17 cellular contexts compared by ENCODE assay signal in genomic region chr17:39772415-39772814, GRCh38. TPM values are rescaled to one million over a fixed set of nuclear protein-coding genes. Genes with fewer than 3 reads are reported as not detected.
DNase-seq lines count a peak whose midpoint lies in the region; ATAC-seq and TF ChIP-seq lines count a peak whose summit lies in the region.
"Had no signal": no experiment of that assay in that cellular context is flagged by ENCODE, and none has a peak within 500 bp of the region (broad histone marks: within the 10 kb centered on the region; RNA-seq: fewer than 3 reads in every experiment).

No MANE protein-coding gene starts in this region.

- no peak overlapping the region for H3K4me3 ChIP-seq in DND-41 (ENCODE audit: low read depth in 1 of 2, low read length in 2 of 2)

- H3K79me2 ChIP-seq in DND-41 (ENCODE audit: insufficient read depth, low read length): no peaks in the 10 kb centered on the region

- peaks cover 37% of the 10 kb centered on the region for H3K4me1 ChIP-seq in DND-41 (ENCODE audit: insufficient read depth, low read length)

- no peaks in the 10 kb centered on the region for H3K9me3 ChIP-seq in DND-41 (ENCODE audit: insufficient read depth, low read length, severe bottlenecking)

- H3K27me3 Mint-ChIP-seq in IgD-negative memory B cell: no peaks in the 10 kb centered on the region

- peak overlapping the region; percentile 55 for H2AFZ ChIP-seq in DND-41 (ENCODE audit: low read depth, low read length)

- H3K36me3 Mint-ChIP-seq in IgD-negative memory B cell: peaks cover 23% of the 10 kb centered on the region
- H3K36me3 Mint-ChIP-seq in activated naive CD4-positive, alpha-beta T cell treated with anti-CD3 and anti-CD28 coated beads, Interleukin-2, amount 50 U/mL, for 72 hours: peaks cover 44 to 59% of the 10 kb centered on the region in 2 donors

- peak overlapping the region; percentile 89 to 98 (median 96) for H3K27ac Mint-ChIP-seq in IgD-negative memory B cell
- H3K27ac Mint-ChIP-seq in activated naive CD4-positive, alpha-beta T cell treated with anti-CD3 and anti-CD28 coated beads, Interleukin-2, amount 50 U/mL, for 72 hours: peak overlapping the region; percentile 10 to 95

- no peaks in the 10 kb centered on the region for H3K27me3 ChIP-seq in DND-41 (ENCODE audit: insufficient read depth, low read length, poor library complexity)

- H3K4me3 Mint-ChIP-seq in IgD-negative memory B cell: peak overlapping the region; percentile 56 to 94 (median 78)

- no peak for TF ChIP-seq CTCF in DND-41 (IDR thresholded peaks at IDR 0.05; ENCODE audit: borderline replicate concordance, extremely low read depth, low read length, poor library complexity, severe bottlenecking)

- H3K36me3 ChIP-seq in DND-41 (ENCODE audit: insufficient read depth, low read length): no peaks in the 10 kb centered on the region
- H3K36me3 ChIP-seq: WERI-Rb-1 had no signal

- peaks cover 67 to 77% (median 73%) of the 10 kb centered on the region in 3 donors for H3K4me1 Mint-ChIP-seq in IgD-negative memory B cell

- DNase-seq in DND-41 (peak; percentile 41), occipital lobe (lab: John Stamatoyannopoulos, UW) (peak; percentile 15), OCI-M1 (lab: John Stamatoyannopoulos, UW) (no peak), SIG-M5 treated with dmso at 0.1 percent for 504 hours (lab: John Stamatoyannopoulos, UW; ENCODE audit: unreplicated experiment) (no peak)
- DNase-seq in activated naive CD4-positive, alpha-beta T cell treated with anti-CD3 and anti-CD28 coated beads, Interleukin-2, amount 50 U/mL, for 72 hours (ENCODE audit: low spot score in 2 of 2): no peak
- DNase-seq: caudate nucleus, erythroblast, left colon, NCI-H1694, NCI-H748 treated with DMSO at 0.1 percent for 48 hours, right cardiac atrium, SHP77, substantia nigra, WERI-Rb-1 had no signal

- no peak overlapping the region for H3K4me2 ChIP-seq in DND-41 (ENCODE audit: insufficient read depth, low read length)

- H3K27ac ChIP-seq in DND-41 (ENCODE audit: low read length): no peak overlapping the region
- H3K27ac ChIP-seq: WERI-Rb-1 had no signal

- no peaks in the 10 kb centered on the region for H4K20me1 ChIP-seq in DND-41 (ENCODE audit: insufficient read depth, low read length)

- H3K9me3 Mint-ChIP-seq in IgD-negative memory B cell: no peaks in the 10 kb centered on the region
- H3K9me3 Mint-ChIP-seq in activated naive CD4-positive, alpha-beta T cell treated with anti-CD3 and anti-CD28 coated beads, Interleukin-2, amount 50 U/mL, for 72 hours: no peaks in the 10 kb centered on the region

- H3K9ac ChIP-seq in DND-41 (ENCODE audit: low read depth, low read length): no peak overlapping the region

- ATAC-seq in DND-41 (ENCODE audit: insufficient read depth, low read depth) (peak; percentile 62), GM19452 (IDR thresholded peaks at IDR 0.05; ENCODE audit: unreplicated experiment) (no peak)
- ATAC-seq in activated naive CD4-positive, alpha-beta T cell treated with anti-CD3 and anti-CD28 coated beads, Interleukin-2, amount 50 U/mL, for 72 hours: no peak
- ATAC-seq: HepG2, left colon, right cardiac atrium had no signal

RNA-seq across cellular contexts. Expression of gene GRB7, which starts 34.7 kb away (rescaled TPM):
- polyA plus RNA-seq in IgD-negative memory B cell: not detected
- 1 to 10 TPM; 3.1 to 3.9 TPM for total RNA-seq in activated naive CD4-positive, alpha-beta T cell treated with anti-CD3 and anti-CD28 coated beads, Interleukin-2, amount 50 U/mL, for 72 hours
- not detected for total RNA-seq in occipital lobe

RNA-seq across cellular contexts. Expression of gene MIEN1, which starts 42.1 kb away (rescaled TPM):
- polyA plus RNA-seq in IgD-negative memory B cell: 113 TPM
- total RNA-seq in activated naive CD4-positive, alpha-beta T cell treated with anti-CD3 and anti-CD28 coated beads, Interleukin-2, amount 50 U/mL, for 72 hours: 10 to 100 TPM; 32.2 to 41.1 TPM
- total RNA-seq in occipital lobe: 10.1 TPM

Comparison
In these comparisons a context has a peak if more than half of its experiments do, and no peak if none do; other contexts are left out.
1. DNase-seq: peak in DND-41 (single experiment) and occipital lobe (single experiment); none in activated naive CD4-positive, alpha-beta T cell treated with anti-CD3 and anti-CD28 coated beads, Interleukin-2, amount 50 U/mL, for 72 hours (0 of 2), OCI-M1 (single experiment) and SIG-M5 treated with dmso at 0.1 percent for 504 hours (single experiment).